ENCODE assay signal across 8 cellular contexts in genomic region chr4:30818541-30818940, GRCh38.
"Had no signal": no experiment of that assay in that cellular context is flagged by ENCODE, and none has a peak within 500 bp of the region (broad histone marks: within the 10 kb centered on the region; RNA-seq: fewer than 3 reads in every experiment).

No MANE protein-coding gene starts in this region.

- H3K4me1 Mint-ChIP-seq: IgD-negative memory B cell had no signal

- H3K4me3 Mint-ChIP-seq: H9, HFFc6, IgD-negative memory B cell had no signal

- H3K36me3 Mint-ChIP-seq: IgD-negative memory B cell had no signal

- H3K27ac Mint-ChIP-seq: HFFc6, IgD-negative memory B cell had no signal

- H3K27me3 Mint-ChIP-seq: IgD-negative memory B cell had no signal

- H3K9ac ChIP-seq: GM23248 had no signal

- DNase-seq: GM23248, H9, HCEC 1CT, HFFc6, KBM-7 had no signal

- H3K4me3 ChIP-seq: GM23248 had no signal

- H3K27ac ChIP-seq: GM23248, HL-60 had no signal

- ATAC-seq: HepG2 had no signal

- H2AFZ ChIP-seq: GM23248 had no signal
